Comparison of ENCODE assay signal across 2 cellular contexts in the genomic region with DNA sequence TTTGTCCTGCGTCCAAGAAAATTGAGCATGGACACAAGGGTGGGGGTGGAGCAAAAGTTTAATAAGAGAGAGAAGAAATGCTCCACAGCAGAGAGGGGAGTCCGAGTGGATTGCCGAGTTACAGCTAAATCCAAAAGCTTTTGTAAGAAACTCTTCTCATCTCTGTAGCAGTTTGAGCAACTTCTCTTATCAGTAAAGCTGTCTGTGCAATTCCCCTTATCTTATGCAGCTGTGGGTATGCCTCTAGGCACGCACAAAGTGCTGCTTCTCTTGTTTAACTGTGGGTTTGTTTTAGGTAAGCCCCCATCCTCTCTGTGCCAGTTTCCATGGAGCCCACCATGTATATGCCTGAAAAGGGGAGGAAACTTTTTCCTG.
TF ChIP-seq lines count a peak whose summit lies in the region.

No MANE protein-coding gene starts in this region.

TF ChIP-seq in IMR-90, 13 proteins besides CTCF, POLR2A, EP300 and RAD21:
- TF ChIP-seq, protein P1, sequence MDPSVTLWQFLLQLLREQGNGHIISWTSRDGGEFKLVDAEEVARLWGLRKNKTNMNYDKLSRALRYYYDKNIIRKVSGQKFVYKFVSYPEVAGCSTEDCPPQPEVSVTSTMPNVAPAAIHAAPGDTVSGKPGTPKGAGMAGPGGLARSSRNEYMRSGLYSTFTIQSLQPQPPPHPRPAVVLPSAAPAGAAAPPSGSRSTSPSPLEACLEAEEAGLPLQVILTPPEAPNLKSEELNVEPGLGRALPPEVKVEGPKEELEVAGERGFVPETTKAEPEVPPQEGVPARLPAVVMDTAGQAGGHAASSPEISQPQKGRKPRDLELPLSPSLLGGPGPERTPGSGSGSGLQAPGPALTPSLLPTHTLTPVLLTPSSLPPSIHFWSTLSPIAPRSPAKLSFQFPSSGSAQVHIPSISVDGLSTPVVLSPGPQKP (IDR thresholded peaks at IDR 0.05; ENCODE audit: borderline replicate concordance, low read depth, low read length) = no peak
- no peak for TF ChIP-seq NFE2L2 (IDR thresholded peaks at IDR 0.05; ENCODE audit: low read depth, low read length)
- TF ChIP-seq, protein P2, sequence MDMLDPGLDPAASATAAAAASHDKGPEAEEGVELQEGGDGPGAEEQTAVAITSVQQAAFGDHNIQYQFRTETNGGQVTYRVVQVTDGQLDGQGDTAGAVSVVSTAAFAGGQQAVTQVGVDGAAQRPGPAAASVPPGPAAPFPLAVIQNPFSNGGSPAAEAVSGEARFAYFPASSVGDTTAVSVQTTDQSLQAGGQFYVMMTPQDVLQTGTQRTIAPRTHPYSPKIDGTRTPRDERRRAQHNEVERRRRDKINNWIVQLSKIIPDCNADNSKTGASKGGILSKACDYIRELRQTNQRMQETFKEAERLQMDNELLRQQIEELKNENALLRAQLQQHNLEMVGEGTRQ (IDR thresholded peaks at IDR 0.05; ENCODE audit: low read depth, low read length) = no peak
- TF ChIP-seq RFX5 (IDR thresholded peaks at IDR 0.05; ENCODE audit: low read depth, low read length) = no peak
- no peak for TF ChIP-seq RCOR1 (IDR thresholded peaks at IDR 0.05; ENCODE audit: insufficient replicate concordance, low read length)
- no peak for TF ChIP-seq CHD1 (IDR thresholded peaks at IDR 0.05; ENCODE audit: low read depth, low read length)
- no peak for TF ChIP-seq BHLHE40 (IDR thresholded peaks at IDR 0.05; ENCODE audit: low read depth, low read length)
- no peak for TF ChIP-seq CEBPB (IDR thresholded peaks at IDR 0.05; ENCODE audit: low read depth, low read length)
- no peak for TF ChIP-seq MAFK (IDR thresholded peaks at IDR 0.05; ENCODE audit: low read depth, low read length)
- no peak for TF ChIP-seq SMC3 (IDR thresholded peaks at IDR 0.05; ENCODE audit: low read depth, low read length)
- TF ChIP-seq MXI1 (IDR thresholded peaks at IDR 0.05; ENCODE audit: borderline replicate concordance, low read depth, low read length) = no peak
- no peak for TF ChIP-seq FOS (IDR thresholded peaks at IDR 0.05; ENCODE audit: low read depth, low read length)

TF ChIP-seq in K562, 482 proteins besides CTCF, POLR2A, EP300 and RAD21 (continues in another document):
- TF ChIP-seq ARID1B (IDR thresholded peaks at IDR 0.05) (peak; percentile 92), DDX20 (tag; IDR thresholded peaks at IDR 0.05; ENCODE audit: low read depth) (no peak), MTA1 (IDR thresholded peaks at IDR 0.05; ENCODE audit: borderline replicate concordance) (no peak), FOXA1 (IDR thresholded peaks at IDR 0.05; ENCODE audit: borderline replicate concordance) (no peak), PHF8 (IDR thresholded peaks at IDR 0.05; ENCODE audit: borderline replicate concordance, low read length) (no peak), TRIM24 (IDR thresholded peaks at IDR 0.05) (peak; percentile 71 to 83), TCF3 (CRISPR knock-in tag; IDR thresholded peaks at IDR 0.05) (peak; percentile 85), ZNF184 (CRISPR knock-in tag; IDR thresholded peaks at IDR 0.05) (no peak), ZSCAN32 (CRISPR knock-in tag; IDR thresholded peaks at IDR 0.05) (no peak), SMC3 (conservative IDR thresholded peaks at IDR 0.05; ENCODE audit: insufficient read depth, low read depth, low read length) (no peak), KDM5B (IDR thresholded peaks at IDR 0.05; ENCODE audit: insufficient replicate concordance, low read depth, low read length) (no peak), CCNT2 (IDR thresholded peaks at IDR 0.05; ENCODE audit: borderline replicate concordance, extremely low read depth, insufficient read length, low read depth, low read length) (peak; percentile 54), NONO (IDR thresholded peaks at IDR 0.05; ENCODE audit: low read depth in 2 of 2, low read length in 1 of 2) (no peak), KLF16 (IDR thresholded peaks at IDR 0.05) (peak; percentile 82), ZNF124 (CRISPR knock-in tag; IDR thresholded peaks at IDR 0.05) (no peak), ZBED1 (IDR thresholded peaks at IDR 0.05) (no peak), TAL1 (IDR thresholded peaks at IDR 0.05) (peak; percentile 83), KLF10 (CRISPR knock-in tag; IDR thresholded peaks at IDR 0.05) (no peak), ZNF830 (CRISPR knock-in tag; IDR thresholded peaks at IDR 0.05) (no peak), MTA2 (IDR thresholded peaks at IDR 0.05; ENCODE audit: low read depth) (peak; percentile 73), SMARCA4 (IDR thresholded peaks at IDR 0.05) (peak; percentile 89), FOXK2 (conservative IDR thresholded peaks at IDR 0.05 in 1 of 2, IDR thresholded peaks at IDR 0.05 in 1 of 2; ENCODE audit: low read depth in 2 of 2) (no peak), HNRNPH1 (optimal IDR thresholded peaks at IDR 0.05; ENCODE audit: low read depth, low read length) (no peak), PTTG1 (tag; IDR thresholded peaks at IDR 0.05; ENCODE audit: low read depth) (no peak), ZFP36 (IDR thresholded peaks at IDR 0.05; ENCODE audit: low read depth, low read length, partially characterized antibody) (peak; percentile 14), POLR3A (IDR thresholded peaks at IDR 0.05; ENCODE audit: borderline replicate concordance, extremely low read depth, insufficient read depth, insufficient read length) (no peak), HDAC2 (IDR thresholded peaks at IDR 0.05) (peak; percentile 40; the same call in 1 of the 2 replicates), SREBF1 (IDR thresholded peaks at IDR 0.05; ENCODE audit: borderline replicate concordance, low read depth, low read length) (no peak), CBFA2T3 (IDR thresholded peaks at IDR 0.05) (peak; percentile 89), SAFB2 (IDR thresholded peaks at IDR 0.05; ENCODE audit: borderline replicate concordance, low read depth, low read length, severe bottlenecking) (no peak), CEBPB (tag; IDR thresholded peaks at IDR 0.05) (peak; percentile 86), ZNF263 (CRISPR knock-in tag; IDR thresholded peaks at IDR 0.05; ENCODE audit: borderline replicate concordance) (no peak), MTF1 (CRISPR knock-in tag; IDR thresholded peaks at IDR 0.05; ENCODE audit: borderline replicate concordance) (no peak), LCOR (CRISPR knock-in tag; IDR thresholded peaks at IDR 0.05) (0 out of 2 replicates have a peak, but pooled peaks have one; percentile 17), RBM17 (IDR thresholded peaks at IDR 0.05; ENCODE audit: borderline replicate concordance, low read depth, low read length) (no peak)
- TF ChIP-seq, protein P3, sequence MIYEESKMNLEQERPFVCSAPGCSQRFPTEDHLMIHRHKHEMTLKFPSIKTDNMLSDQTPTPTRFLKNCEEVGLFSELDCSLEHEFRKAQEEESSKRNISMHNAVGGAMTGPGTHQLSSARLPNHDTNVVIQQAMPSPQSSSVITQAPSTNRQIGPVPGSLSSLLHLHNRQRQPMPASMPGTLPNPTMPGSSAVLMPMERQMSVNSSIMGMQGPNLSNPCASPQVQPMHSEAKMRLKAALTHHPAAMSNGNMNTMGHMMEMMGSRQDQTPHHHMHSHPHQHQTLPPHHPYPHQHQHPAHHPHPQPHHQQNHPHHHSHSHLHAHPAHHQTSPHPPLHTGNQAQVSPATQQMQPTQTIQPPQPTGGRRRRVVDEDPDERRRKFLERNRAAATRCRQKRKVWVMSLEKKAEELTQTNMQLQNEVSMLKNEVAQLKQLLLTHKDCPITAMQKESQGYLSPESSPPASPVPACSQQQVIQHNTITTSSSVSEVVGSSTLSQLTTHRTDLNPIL (CRISPR knock-in tag; IDR thresholded peaks at IDR 0.05) = no peak
- TF ChIP-seq, protein P4, sequence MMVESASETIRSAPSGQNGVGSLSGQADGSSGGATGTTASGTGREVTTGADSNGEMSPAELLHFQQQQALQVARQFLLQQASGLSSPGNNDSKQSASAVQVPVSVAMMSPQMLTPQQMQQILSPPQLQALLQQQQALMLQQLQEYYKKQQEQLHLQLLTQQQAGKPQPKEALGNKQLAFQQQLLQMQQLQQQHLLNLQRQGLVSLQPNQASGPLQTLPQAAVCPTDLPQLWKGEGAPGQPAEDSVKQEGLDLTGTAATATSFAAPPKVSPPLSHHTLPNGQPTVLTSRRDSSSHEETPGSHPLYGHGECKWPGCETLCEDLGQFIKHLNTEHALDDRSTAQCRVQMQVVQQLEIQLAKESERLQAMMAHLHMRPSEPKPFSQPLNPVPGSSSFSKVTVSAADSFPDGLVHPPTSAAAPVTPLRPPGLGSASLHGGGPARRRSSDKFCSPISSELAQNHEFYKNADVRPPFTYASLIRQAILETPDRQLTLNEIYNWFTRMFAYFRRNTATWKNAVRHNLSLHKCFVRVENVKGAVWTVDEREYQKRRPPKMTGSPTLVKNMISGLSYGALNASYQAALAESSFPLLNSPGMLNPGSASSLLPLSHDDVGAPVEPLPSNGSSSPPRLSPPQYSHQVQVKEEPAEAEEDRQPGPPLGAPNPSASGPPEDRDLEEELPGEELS (CRISPR knock-in tag; IDR thresholded peaks at IDR 0.05; ENCODE audit: borderline replicate concordance) = no peak
- TF ChIP-seq, protein P5, sequence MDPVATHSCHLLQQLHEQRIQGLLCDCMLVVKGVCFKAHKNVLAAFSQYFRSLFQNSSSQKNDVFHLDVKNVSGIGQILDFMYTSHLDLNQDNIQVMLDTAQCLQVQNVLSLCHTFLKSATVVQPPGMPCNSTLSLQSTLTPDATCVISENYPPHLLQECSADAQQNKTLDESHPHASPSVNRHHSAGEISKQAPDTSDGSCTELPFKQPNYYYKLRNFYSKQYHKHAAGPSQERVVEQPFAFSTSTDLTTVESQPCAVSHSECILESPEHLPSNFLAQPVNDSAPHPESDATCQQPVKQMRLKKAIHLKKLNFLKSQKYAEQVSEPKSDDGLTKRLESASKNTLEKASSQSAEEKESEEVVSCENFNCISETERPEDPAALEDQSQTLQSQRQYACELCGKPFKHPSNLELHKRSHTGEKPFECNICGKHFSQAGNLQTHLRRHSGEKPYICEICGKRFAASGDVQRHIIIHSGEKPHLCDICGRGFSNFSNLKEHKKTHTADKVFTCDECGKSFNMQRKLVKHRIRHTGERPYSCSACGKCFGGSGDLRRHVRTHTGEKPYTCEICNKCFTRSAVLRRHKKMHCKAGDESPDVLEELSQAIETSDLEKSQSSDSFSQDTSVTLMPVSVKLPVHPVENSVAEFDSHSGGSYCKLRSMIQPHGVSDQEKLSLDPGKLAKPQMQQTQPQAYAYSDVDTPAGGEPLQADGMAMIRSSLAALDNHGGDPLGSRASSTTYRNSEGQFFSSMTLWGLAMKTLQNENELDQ (CRISPR knock-in tag; IDR thresholded peaks at IDR 0.05; ENCODE audit: borderline replicate concordance) = no peak
- TF ChIP-seq, protein P6, sequence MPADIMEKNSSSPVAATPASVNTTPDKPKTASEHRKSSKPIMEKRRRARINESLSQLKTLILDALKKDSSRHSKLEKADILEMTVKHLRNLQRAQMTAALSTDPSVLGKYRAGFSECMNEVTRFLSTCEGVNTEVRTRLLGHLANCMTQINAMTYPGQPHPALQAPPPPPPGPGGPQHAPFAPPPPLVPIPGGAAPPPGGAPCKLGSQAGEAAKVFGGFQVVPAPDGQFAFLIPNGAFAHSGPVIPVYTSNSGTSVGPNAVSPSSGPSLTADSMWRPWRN (IDR thresholded peaks at IDR 0.05; ENCODE audit: low read depth) = peak; percentile 47; the same call in 1 of the 2 replicates
- TF ChIP-seq, protein P7, sequence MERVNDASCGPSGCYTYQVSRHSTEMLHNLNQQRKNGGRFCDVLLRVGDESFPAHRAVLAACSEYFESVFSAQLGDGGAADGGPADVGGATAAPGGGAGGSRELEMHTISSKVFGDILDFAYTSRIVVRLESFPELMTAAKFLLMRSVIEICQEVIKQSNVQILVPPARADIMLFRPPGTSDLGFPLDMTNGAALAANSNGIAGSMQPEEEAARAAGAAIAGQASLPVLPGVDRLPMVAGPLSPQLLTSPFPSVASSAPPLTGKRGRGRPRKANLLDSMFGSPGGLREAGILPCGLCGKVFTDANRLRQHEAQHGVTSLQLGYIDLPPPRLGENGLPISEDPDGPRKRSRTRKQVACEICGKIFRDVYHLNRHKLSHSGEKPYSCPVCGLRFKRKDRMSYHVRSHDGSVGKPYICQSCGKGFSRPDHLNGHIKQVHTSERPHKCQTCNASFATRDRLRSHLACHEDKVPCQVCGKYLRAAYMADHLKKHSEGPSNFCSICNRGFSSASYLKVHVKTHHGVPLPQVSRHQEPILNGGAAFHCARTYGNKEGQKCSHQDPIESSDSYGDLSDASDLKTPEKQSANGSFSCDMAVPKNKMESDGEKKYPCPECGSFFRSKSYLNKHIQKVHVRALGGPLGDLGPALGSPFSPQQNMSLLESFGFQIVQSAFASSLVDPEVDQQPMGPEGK (CRISPR knock-in tag; IDR thresholded peaks at IDR 0.05; ENCODE audit: borderline replicate concordance) = no peak
- TF ChIP-seq, protein P8, sequence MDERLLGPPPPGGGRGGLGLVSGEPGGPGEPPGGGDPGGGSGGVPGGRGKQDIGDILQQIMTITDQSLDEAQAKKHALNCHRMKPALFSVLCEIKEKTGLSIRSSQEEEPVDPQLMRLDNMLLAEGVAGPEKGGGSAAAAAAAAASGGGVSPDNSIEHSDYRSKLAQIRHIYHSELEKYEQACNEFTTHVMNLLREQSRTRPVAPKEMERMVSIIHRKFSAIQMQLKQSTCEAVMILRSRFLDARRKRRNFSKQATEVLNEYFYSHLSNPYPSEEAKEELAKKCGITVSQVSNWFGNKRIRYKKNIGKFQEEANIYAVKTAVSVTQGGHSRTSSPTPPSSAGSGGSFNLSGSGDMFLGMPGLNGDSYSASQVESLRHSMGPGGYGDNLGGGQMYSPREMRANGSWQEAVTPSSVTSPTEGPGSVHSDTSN (CRISPR knock-in tag; IDR thresholded peaks at IDR 0.05; ENCODE audit: low read depth) = no peak
- TF ChIP-seq, protein P8 (tag; conservative IDR thresholded peaks at IDR 0.05; ENCODE audit: low read depth) = no peak
- TF ChIP-seq, protein P9, sequence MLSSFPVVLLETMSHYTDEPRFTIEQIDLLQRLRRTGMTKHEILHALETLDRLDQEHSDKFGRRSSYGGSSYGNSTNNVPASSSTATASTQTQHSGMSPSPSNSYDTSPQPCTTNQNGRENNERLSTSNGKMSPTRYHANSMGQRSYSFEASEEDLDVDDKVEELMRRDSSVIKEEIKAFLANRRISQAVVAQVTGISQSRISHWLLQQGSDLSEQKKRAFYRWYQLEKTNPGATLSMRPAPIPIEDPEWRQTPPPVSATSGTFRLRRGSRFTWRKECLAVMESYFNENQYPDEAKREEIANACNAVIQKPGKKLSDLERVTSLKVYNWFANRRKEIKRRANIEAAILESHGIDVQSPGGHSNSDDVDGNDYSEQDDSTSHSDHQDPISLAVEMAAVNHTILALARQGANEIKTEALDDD (IDR thresholded peaks at IDR 0.05) = 0 out of 2 replicates have a peak, but pooled peaks have one; percentile 17
- TF ChIP-seq, protein P10, sequence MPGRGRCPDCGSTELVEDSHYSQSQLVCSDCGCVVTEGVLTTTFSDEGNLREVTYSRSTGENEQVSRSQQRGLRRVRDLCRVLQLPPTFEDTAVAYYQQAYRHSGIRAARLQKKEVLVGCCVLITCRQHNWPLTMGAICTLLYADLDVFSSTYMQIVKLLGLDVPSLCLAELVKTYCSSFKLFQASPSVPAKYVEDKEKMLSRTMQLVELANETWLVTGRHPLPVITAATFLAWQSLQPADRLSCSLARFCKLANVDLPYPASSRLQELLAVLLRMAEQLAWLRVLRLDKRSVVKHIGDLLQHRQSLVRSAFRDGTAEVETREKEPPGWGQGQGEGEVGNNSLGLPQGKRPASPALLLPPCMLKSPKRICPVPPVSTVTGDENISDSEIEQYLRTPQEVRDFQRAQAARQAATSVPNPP (IDR thresholded peaks at IDR 0.05; ENCODE audit: borderline replicate concordance, insufficient read depth, insufficient read length) = no peak
